In genomic region chr14:52043690-52044089, GRCh38 we compare ENCODE assay signal across 8 cellular contexts. TPM values are rescaled to one million over a fixed set of nuclear protein-coding genes. Genes with fewer than 3 reads are reported as not detected.
DNase-seq lines count a peak whose midpoint lies in the region; ATAC-seq and TF ChIP-seq lines count a peak whose summit lies in the region.

No MANE protein-coding gene starts in this region.

- peaks cover 9% of the 10 kb centered on the region for H3K27me3 Mint-ChIP-seq in activated T-helper 2 cell treated with anti-CD3 and anti-CD28 coated beads, Interferon-gamma antibody, Interleukin-2, Interleukin-4, amounts not matched to agents 10 μg/mL and 5 μg/mL and 100 μg/mL, durations not matched to agents 14 hours and 24 hours and 36 hours (ENCODE audit: low read depth)

- H3K4me2 ChIP-seq in hepatocyte, result no peak overlapping the region

- H3K4me1 Mint-ChIP-seq in activated T-helper 2 cell treated with anti-CD3 and anti-CD28 coated beads, Interferon-gamma antibody, Interleukin-2, Interleukin-4, amounts not matched to agents 10 μg/mL and 5 μg/mL and 100 μg/mL, durations not matched to agents 14 hours and 24 hours and 36 hours (ENCODE audit: low read depth), result peaks cover 19% of the 10 kb centered on the region

- TF ChIP-seq POLR2A in stomach (IDR thresholded peaks at IDR 0.05), result no peak

- peak; percentile 43 for TF ChIP-seq CTCF in hepatocyte (IDR thresholded peaks at IDR 0.05; ENCODE audit: poor library complexity)
- peak in 4 of 7 experiments; percentile 22 to 58 (median 48) for TF ChIP-seq CTCF in stomach (IDR thresholded peaks at IDR 0.05)

- no peak overlapping the region for H3K4me3 Mint-ChIP-seq in activated T-helper 2 cell treated with anti-CD3 and anti-CD28 coated beads, Interferon-gamma antibody, Interleukin-2, Interleukin-4, amounts not matched to agents 10 μg/mL and 5 μg/mL and 100 μg/mL, durations not matched to agents 14 hours and 24 hours and 36 hours (ENCODE audit: low read depth)

- H3K27ac ChIP-seq in hepatocyte (no peak overlapping the region), stomach (peak overlapping the region in 3 of 5 donors; percentile 25 to 56 (median 34))

- no peak for TF ChIP-seq EP300 in stomach (IDR thresholded peaks at IDR 0.05)

- H3K79me2 ChIP-seq in hepatocyte, result peaks cover 2% of the 10 kb centered on the region

- no peaks in the 10 kb centered on the region for H3K27me3 ChIP-seq in hepatocyte
- H3K27me3 ChIP-seq in stomach, result no peaks in the 10 kb centered on the region

- intact Hi-C loops in stomach (cut with DNase I; ENCODE audit: low total_unique reads), result no loop called here
- intact Hi-C loops in activated T-helper 2 cell treated with anti-CD3 and anti-CD28 coated beads, Interferon-gamma antibody, Interleukin-2, Interleukin-4, amounts not matched to agents 10 μg/mL and 5 μg/mL and 100 μg/mL, durations not matched to agents 14 hours and 24 hours and 36 hours (cut with micrococcal nuclease), result no loop called here

- H3K27ac Mint-ChIP-seq in activated T-helper 2 cell treated with anti-CD3 and anti-CD28 coated beads, Interferon-gamma antibody, Interleukin-2, Interleukin-4, amounts not matched to agents 10 μg/mL and 5 μg/mL and 100 μg/mL, durations not matched to agents 14 hours and 24 hours and 36 hours, result no peak overlapping the region

- 55% methylated on average over 5 of the region's 5 CpGs for WGBS in hepatocyte (ENCODE audit: low lambda C conversion rate, missing lambda C conversion rate)
- 39 to 59% (median 44%) methylated on average over 5 of the region's 5 CpGs for WGBS in stomach, 5 donors

- H3K9me2 ChIP-seq in hepatocyte (replicated peaks; ENCODE audit: insufficient read depth), result no peaks in the 10 kb centered on the region

- ATAC-seq in GM18502 (IDR thresholded peaks at IDR 0.05; ENCODE audit: poor library complexity, unreplicated experiment), result no peak

- DNase-seq in DMS153 (lab: John Stamatoyannopoulos, UW), result peak; percentile 8
- DNase-seq in DMS153 treated with DMSO at 0.1 percent for 48 hours (lab: John Stamatoyannopoulos, UW; ENCODE audit: unreplicated experiment), result no peak
- DNase-seq in NCI-H1092 (lab: John Stamatoyannopoulos, UW), result peak; percentile 52
- DNase-seq in activated T-cell treated with anti-CD3 and anti-CD28 coated beads, Interleukin-2, amount 50 U/mL, for 48 hours, result peak; percentile 53 to 66
- DNase-seq in hepatocyte (ENCODE audit: low spot score), result peak; percentile 52
- DNase-seq in stomach, result peak; percentile 36
- DNase-seq in activated T-helper 2 cell treated with anti-CD3 and anti-CD28 coated beads, Interferon-gamma antibody, Interleukin-2, Interleukin-4, amounts not matched to agents 10 μg/mL and 5 μg/mL and 100 μg/mL, durations not matched to agents 14 hours and 24 hours and 36 hours (ENCODE audit: low spot score), result no peak

- H3K36me3 Mint-ChIP-seq in activated T-helper 2 cell treated with anti-CD3 and anti-CD28 coated beads, Interferon-gamma antibody, Interleukin-2, Interleukin-4, amounts not matched to agents 10 μg/mL and 5 μg/mL and 100 μg/mL, durations not matched to agents 14 hours and 24 hours and 36 hours (ENCODE audit: low read depth), result no peaks in the 10 kb centered on the region

- H2AFZ ChIP-seq in hepatocyte, result no peak overlapping the region

- peaks cover 5% of the 10 kb centered on the region for H3K4me1 ChIP-seq in hepatocyte (ENCODE audit: insufficient read depth)
- peaks cover 0 to 64% (median 32%) of the 10 kb centered on the region in 4 donors for H3K4me1 ChIP-seq in stomach

- no peaks in the 10 kb centered on the region for H4K20me1 ChIP-seq in hepatocyte (ENCODE audit: insufficient read depth, poor library complexity, severe bottlenecking)

- H3K9me3 ChIP-seq in hepatocyte (ENCODE audit: low read depth) (no peaks in the 10 kb centered on the region), stomach (no peaks in the 10 kb centered on the region)

- no peaks in the 10 kb centered on the region for H3K36me3 ChIP-seq in hepatocyte (replicated peaks; ENCODE audit: insufficient read depth, low read depth)
- peaks cover 0 to 36% (median 18%) of the 10 kb centered on the region in 4 donors for H3K36me3 ChIP-seq in stomach

- H3K4me3 ChIP-seq in hepatocyte, result no peak overlapping the region
- no peak overlapping the region for H3K4me3 ChIP-seq in stomach

- H3K9me3 Mint-ChIP-seq in activated T-helper 2 cell treated with anti-CD3 and anti-CD28 coated beads, Interferon-gamma antibody, Interleukin-2, Interleukin-4, amounts not matched to agents 10 μg/mL and 5 μg/mL and 100 μg/mL, durations not matched to agents 14 hours and 24 hours and 36 hours, result no peaks in the 10 kb centered on the region

RNA-seq across cellular contexts. Expression of gene NID2, which starts 25.2 kb away (rescaled TPM):
- total RNA-seq in hepatocyte, result 43.1 and 52.8 TPM in 2 replicates
- 60.4 and 65.7 TPM in 2 replicates for polyA plus RNA-seq in hepatocyte
- total RNA-seq in stomach, result 10 to 100 TPM in 4 of 5 donors, 1 to 10 TPM in 1; 8.0 to 67.0 (median 31.9) TPM
- polyA plus RNA-seq in stomach, result 1 to 10 TPM; 1.7 to 4.7 (median 2.3) TPM
- 0.14 and 0.37 TPM in 2 replicates for total RNA-seq in activated T-helper 2 cell treated with anti-CD3 and anti-CD28 coated beads, Interferon-gamma antibody, Interleukin-2, Interleukin-4, amounts not matched to agents 10 μg/mL and 5 μg/mL and 100 μg/mL, durations not matched to agents 14 hours and 24 hours and 36 hours

RNA-seq across cellular contexts. Expression of gene RTRAF, which starts 54.3 kb away (rescaled TPM):
- 94.7 and 96.8 TPM in 2 replicates for total RNA-seq in hepatocyte
- 177 and 194 TPM in 2 replicates for polyA plus RNA-seq in hepatocyte
- 100 to 1,000 TPM in 2 of 5 donors, 10 to 100 TPM in 2, 1 to 10 TPM in 1; 4.9 to 196 (median 72.0) TPM for total RNA-seq in stomach
- 100 to 1,000 TPM; 142 to 202 (median 171) TPM for polyA plus RNA-seq in stomach
- total RNA-seq in activated T-helper 2 cell treated with anti-CD3 and anti-CD28 coated beads, Interferon-gamma antibody, Interleukin-2, Interleukin-4, amounts not matched to agents 10 μg/mL and 5 μg/mL and 100 μg/mL, durations not matched to agents 14 hours and 24 hours and 36 hours, result 192 and 212 TPM in 2 replicates

Comparison
In these comparisons a context has a peak if more than half of its experiments do, and no peak if none do; other contexts are left out.
1. DNase-seq: peak in DMS153 (single experiment), NCI-H1092 (single experiment), activated T-cell treated with anti-CD3 and anti-CD28 coated beads, Interleukin-2, amount 50 U/mL, for 48 hours (2 of 2), hepatocyte (single experiment) and stomach (single experiment); none in DMS153 treated with DMSO at 0.1 percent for 48 hours (single experiment) and activated T-helper 2 cell treated with anti-CD3 and anti-CD28 coated beads, Interferon-gamma antibody, Interleukin-2, Interleukin-4, amounts not matched to agents 10 μg/mL and 5 μg/mL and 100 μg/mL, durations not matched to agents 14 hours and 24 hours and 36 hours (single experiment).